In the genomic region with DNA sequence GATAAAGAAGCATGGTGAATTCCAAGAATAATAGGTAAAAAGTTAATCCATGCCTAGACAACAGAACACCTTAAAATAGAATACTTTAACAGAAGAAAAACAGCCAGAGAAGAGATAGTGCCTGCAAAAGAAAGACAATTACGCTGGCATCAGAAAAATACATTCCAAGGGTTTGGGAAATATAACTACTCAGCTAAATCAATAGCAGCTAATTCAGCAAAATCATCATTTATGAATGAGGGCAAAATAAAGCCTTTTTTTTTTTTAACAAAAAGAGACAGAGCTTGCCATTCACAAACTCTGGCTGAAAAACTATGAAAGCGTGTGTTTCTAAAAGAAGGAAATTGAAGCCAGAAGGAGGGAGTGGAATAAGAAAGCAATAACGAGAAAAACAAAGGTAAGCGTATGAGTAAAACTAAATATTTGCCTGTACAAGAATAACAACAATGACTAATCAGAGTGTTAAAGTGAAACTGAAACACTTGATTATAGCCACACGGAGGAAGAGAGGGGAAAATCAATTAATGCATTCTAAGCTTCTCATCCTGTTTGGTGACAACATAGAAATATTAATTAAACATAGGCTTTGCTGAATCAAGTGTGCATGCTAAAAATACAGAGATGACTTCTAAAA, we compare ENCODE assay signal across 8 cellular contexts.
A peak's percentile ranks its signal among the peaks of the same experiment; 100 is the strongest.
DNase-seq lines count a peak whose midpoint lies in the region; ATAC-seq, FAIRE-seq and TF ChIP-seq lines count a peak whose summit lies in the region.

No MANE protein-coding gene starts in this region.

- no peak for DNase-seq in activated naive CD4-positive, alpha-beta T cell treated with anti-CD3 and anti-CD28 coated beads, Interleukin-2, amount 50 U/mL, for 72 hours (ENCODE audit: low spot score in 2 of 2)
- no peak for DNase-seq in activated naive CD4-positive, alpha-beta T cell treated with anti-CD3 and anti-CD28 coated beads, Interleukin-2, amount 50 U/mL, for 16 hours
- peak; percentile 44 for DNase-seq in mammary epithelial cell
- peak; percentile 70 for DNase-seq in small intestine
- DNase-seq in globus pallidus (ENCODE audit: low spot score): no peak
- DNase-seq in GM12891 (ENCODE audit: insufficient read length, low spot score): no peak
- DNase-seq in pons (ENCODE audit: low spot score): no peak

- intact Hi-C loops in mammary epithelial cell (cut with micrococcal nuclease): loop anchor here (2.0 kb wide), 2 partner anchors 89 to 609 kb away; a partner anchor contains a TSS

- H3K9ac ChIP-seq in mammary epithelial cell (ENCODE audit: insufficient read depth, low read length): peak overlapping the region; percentile 38

- CTCF ChIA-PET in mammary epithelial cell (lab: Charles Lee; ENCODE audit: low non-redundant PET): interaction anchor here (0.7 kb wide), 1 partner anchor 71 kb away, joined by 8 read pairs; no protein-coding TSS in a partner anchor

- H3K4me1 ChIP-seq in mammary epithelial cell (ENCODE audit: insufficient read depth, low read length): peaks cover 11% of the 10 kb centered on the region
- H3K4me1 ChIP-seq in small intestine (ENCODE audit: control insufficient read depth in 2 of 2, insufficient read depth in 1 of 2, low read depth in 1 of 2, low read length in 1 of 2): peaks cover 0 to 5% of the 10 kb centered on the region in 2 donors

- no peaks in the 10 kb centered on the region for H3K27me3 ChIP-seq in mammary epithelial cell (ENCODE audit: insufficient read depth, low read length)
- no peaks in the 10 kb centered on the region for H3K27me3 ChIP-seq in small intestine (ENCODE audit: control insufficient read depth in 2 of 2, insufficient read depth in 2 of 2, low read length in 2 of 2)

- dilution Hi-C loops in mammary epithelial cell (cut with HindIII; ENCODE audit: low sequenced_read_pairs): no loop called here

- WGBS in mammary epithelial cell (ENCODE audit: low coverage, missing lambda C conversion rate): 5% methylated on average over 5 of the region's 5 CpGs
- WGBS in small intestine, 3 donors: 14 to 21% (median 16%) methylated on average over 5 of the region's 5 CpGs

- BruUV-seq in mammary epithelial cell (replicated peaks; lab: Mats Ljungman, UMichigan): no TSS peak

- ATAC-seq in activated naive CD4-positive, alpha-beta T cell treated with anti-CD3 and anti-CD28 coated beads, Interleukin-2, amount 50 U/mL, for 72 hours: peak; percentile 50 to 90
- peak; percentile 82 for ATAC-seq in HG03378 (IDR thresholded peaks at IDR 0.05; ENCODE audit: unreplicated experiment)

- H3K4me3 ChIP-seq in mammary epithelial cell (replicated peaks in 1 of 3; ENCODE audit: insufficient read depth in 1 of 3, low read depth in 2 of 3, low read length in 3 of 3) (peak overlapping the region; percentile 30 to 60 (median 48)), small intestine (ENCODE audit: low read depth in 1 of 2, low read length in 2 of 2) (peak overlapping the region in 1 of 2 donors; percentile 37)

- no peaks in the 10 kb centered on the region for H3K36me3 Mint-ChIP-seq in activated naive CD4-positive, alpha-beta T cell treated with anti-CD3 and anti-CD28 coated beads, Interleukin-2, amount 50 U/mL, for 72 hours

- peak overlapping the region; percentile 2 for H2AFZ ChIP-seq in mammary epithelial cell (ENCODE audit: low read depth, low read length)

- H3K36me3 ChIP-seq in mammary epithelial cell (ENCODE audit: insufficient read depth, low read length) (no peaks in the 10 kb centered on the region), small intestine (ENCODE audit: control insufficient read depth in 2 of 2, insufficient read depth in 2 of 2, low read length in 2 of 2) (no peaks in the 10 kb centered on the region)

- TF ChIP-seq POLR2A in GM12891 (IDR thresholded peaks at IDR 0.05; ENCODE audit: low read depth, low read length): no peak

- in situ Hi-C loops in mammary epithelial cell (cut with MboI; ENCODE audit: low sequenced_read_pairs in 2 of 2): no loop called here

- H4K20me1 ChIP-seq in mammary epithelial cell (ENCODE audit: insufficient read depth, low read length): no peaks in the 10 kb centered on the region

- peak overlapping the region; percentile 88 for H3K4me2 ChIP-seq in mammary epithelial cell (ENCODE audit: insufficient read depth, low read depth, low read length)

- no peaks in the 10 kb centered on the region for H3K9me3 ChIP-seq in mammary epithelial cell (replicated peaks; ENCODE audit: insufficient read depth, low read length)
- no peaks in the 10 kb centered on the region for H3K9me3 ChIP-seq in small intestine (ENCODE audit: control insufficient read depth, low read depth)

- H3K9me3 Mint-ChIP-seq in activated naive CD4-positive, alpha-beta T cell treated with anti-CD3 and anti-CD28 coated beads, Interleukin-2, amount 50 U/mL, for 72 hours: no peaks in the 10 kb centered on the region

- TF ChIP-seq CTCF in mammary epithelial cell (conservative IDR thresholded peaks at IDR 0.05 in 1 of 2, IDR thresholded peaks at IDR 0.05 in 1 of 2; ENCODE audit: extremely low read depth in 1 of 2, insufficient read depth in 1 of 2, low read depth in 1 of 2, low read length in 2 of 2): no peak

- H3K27ac ChIP-seq in mammary epithelial cell (ENCODE audit: insufficient read depth, low read depth, low read length) (peak overlapping the region; percentile 58), small intestine (ENCODE audit: low read depth in 1 of 2, low read length in 1 of 2) (no peak overlapping the region)

- peaks cover 4% of the 10 kb centered on the region for H3K79me2 ChIP-seq in mammary epithelial cell (ENCODE audit: insufficient read depth, low read length)

- peak overlapping the region; percentile 15 to 57 for H3K27ac Mint-ChIP-seq in activated naive CD4-positive, alpha-beta T cell treated with anti-CD3 and anti-CD28 coated beads, Interleukin-2, amount 50 U/mL, for 72 hours

- FAIRE-seq in small intestine (lab: Jason Lieb, UNC) (no peak), GM12891 (lab: Jason Lieb, UNC) (no peak)

TF ChIP-seq in GM12891, 5 proteins besides CTCF, POLR2A, EP300 and RAD21:
- TF ChIP-seq TAF1 (IDR thresholded peaks at IDR 0.05; ENCODE audit: low read depth, low read length): no peak
- TF ChIP-seq PAX5 (IDR thresholded peaks at IDR 0.05; ENCODE audit: insufficient read depth, low read length, severe bottlenecking): no peak
- TF ChIP-seq SPI1 (IDR thresholded peaks at IDR 0.05; ENCODE audit: low read depth, low read length): no peak
- no peak for TF ChIP-seq POU2F2 (IDR thresholded peaks at IDR 0.05; ENCODE audit: low read depth, low read length)
- TF ChIP-seq POLR2AphosphoS5 (IDR thresholded peaks at IDR 0.05; ENCODE audit: low read depth, low read length): no peak

Comparison
In these comparisons a context has a peak if more than half of its experiments do, and no peak if none do; other contexts are left out.
1. DNase-seq: peak in mammary epithelial cell (single experiment) and small intestine (single experiment); none in activated naive CD4-positive, alpha-beta T cell treated with anti-CD3 and anti-CD28 coated beads, Interleukin-2, amount 50 U/mL, for 72 hours (0 of 2), activated naive CD4-positive, alpha-beta T cell treated with anti-CD3 and anti-CD28 coated beads, Interleukin-2, amount 50 U/mL, for 16 hours (single experiment), globus pallidus (single experiment), GM12891 (single experiment) and pons (single experiment).